ENCODE assay signal across 10 cellular contexts in genomic region chr11:79436911-79437273, GRCh38. TPM values are rescaled to one million over a fixed set of nuclear protein-coding genes. Genes with fewer than 3 reads are reported as not detected.
DNase-seq lines count a peak whose midpoint lies in the region; ATAC-seq, FAIRE-seq and TF ChIP-seq lines count a peak whose summit lies in the region.
"Had no signal": no experiment of that assay in that cellular context is flagged by ENCODE, and none has a peak within 500 bp of the region (broad histone marks: within the 10 kb centered on the region; RNA-seq: fewer than 3 reads in every experiment).

No MANE protein-coding gene starts in this region.

- H3K4me1 Mint-ChIP-seq in IgD-negative memory B cell: peaks cover 18 to 26% (median 23%) of the 10 kb centered on the region in 3 donors
- H3K4me1 Mint-ChIP-seq in effector memory CD8-positive, alpha-beta T cell (ENCODE audit: low read depth in 2 of 2): peaks cover 0 to 5% of the 10 kb centered on the region in 2 donors

- no peaks in the 10 kb centered on the region for H3K9me3 ChIP-seq in A673 (ENCODE audit: low read depth, low read length, poor library complexity, severe bottlenecking)
- H3K9me3 ChIP-seq in endothelial cell of umbilical vein (replicated peaks; ENCODE audit: control insufficient read depth, insufficient read depth, low read length): no peaks in the 10 kb centered on the region
- H3K9me3 ChIP-seq in neural cell (ENCODE audit: low read length): no peaks in the 10 kb centered on the region

- peaks cover 35% of the 10 kb centered on the region for H3K27me3 Mint-ChIP-seq in IgD-negative memory B cell
- peaks cover 39 to 59% of the 10 kb centered on the region in 2 donors for H3K27me3 Mint-ChIP-seq in effector memory CD8-positive, alpha-beta T cell

- H3K27ac Mint-ChIP-seq in IgD-negative memory B cell: peak overlapping the region; percentile 18 to 77 (median 77)
- H3K27ac Mint-ChIP-seq in effector memory CD8-positive, alpha-beta T cell: no peak overlapping the region
- H3K27ac Mint-ChIP-seq: naive thymus-derived CD8-positive, alpha-beta T cell had no signal

- peak overlapping the region; percentile 73 to 94 (median 84) for H3K4me3 Mint-ChIP-seq in IgD-negative memory B cell
- H3K4me3 Mint-ChIP-seq in effector memory CD8-positive, alpha-beta T cell: no peak overlapping the region

- no peak for TF ChIP-seq CTCF in A673 (conservative IDR thresholded peaks at IDR 0.05; ENCODE audit: low read depth, low read length)
- no peak for TF ChIP-seq CTCF in endothelial cell of umbilical vein (IDR thresholded peaks at IDR 0.05; ENCODE audit: extremely low read depth in 1 of 2, insufficient read depth in 1 of 2, low read depth in 1 of 2, low read length in 2 of 2)
- no peak for TF ChIP-seq CTCF in neural cell (IDR thresholded peaks at IDR 0.05; ENCODE audit: poor library complexity, severe bottlenecking)

- peak overlapping the region; percentile 35 for H3K4me3 ChIP-seq in A673 (ENCODE audit: low read depth, low read length, poor library complexity, severe bottlenecking)
- peak overlapping the region in 1 of 3 experiments; percentile 7 for H3K4me3 ChIP-seq in endothelial cell of umbilical vein (replicated peaks in 1 of 3; ENCODE audit: insufficient read depth in 1 of 3, low read depth in 1 of 3, low read length in 3 of 3)
- peak overlapping the region; percentile 82 for H3K4me3 ChIP-seq in neural cell (ENCODE audit: low read length)

- CTCF ChIA-PET in A673 (lab: Charles Lee) (no interaction called here), endothelial cell of umbilical vein (lab: Charles Lee) (no interaction called here)

- no peak for ATAC-seq in GM21390 (IDR thresholded peaks at IDR 0.05; ENCODE audit: unreplicated experiment)
- no peak for ATAC-seq in effector memory CD8-positive, alpha-beta T cell (replicated peaks)
- ATAC-seq: naive thymus-derived CD8-positive, alpha-beta T cell had no signal

- no peak for FAIRE-seq in endothelial cell of umbilical vein (lab: Jason Lieb, UNC)

- BruUV-seq in A673 (replicated peaks; lab: Mats Ljungman, UMichigan) (no TSS peak), endothelial cell of umbilical vein (replicated peaks; lab: Mats Ljungman, UMichigan) (no TSS peak)

- no peak for DNase-seq in A673 (ENCODE audit: low spot score)
- no peak for DNase-seq in endothelial cell of umbilical vein (ENCODE audit: low read depth, low spot score)
- no peak for DNase-seq in stimulated activated naive CD4-positive, alpha-beta T cell (lab: John Stamatoyannopoulos, UW)
- no peak for DNase-seq in effector memory CD8-positive, alpha-beta T cell
- DNase-seq in D341Med (ENCODE audit: low spot score): no peak
- DNase-seq: activated CD4-positive, CD25-positive, alpha-beta regulatory T cell treated with anti-CD3 and anti-CD28 coated beads, Interleukin-2, amount 50 U/mL, for 72 hours; naive thymus-derived CD8-positive, alpha-beta T cell had no signal

- dilution Hi-C loops in endothelial cell of umbilical vein (cut with MboI; ENCODE audit: extremely low pct_ligation_motif_present, low sequenced_read_pairs): no loop called here

- H3K4me2 ChIP-seq in endothelial cell of umbilical vein (ENCODE audit: insufficient read depth, low read length) (peak overlapping the region; percentile 29), neural cell (ENCODE audit: low read length) (peak overlapping the region; percentile 81)

- no peak for TF ChIP-seq POLR2A in endothelial cell of umbilical vein (IDR thresholded peaks at IDR 0.05; ENCODE audit: low read depth, low read length)

- H3K36me3 ChIP-seq in A673 (ENCODE audit: insufficient read depth, low read length, poor library complexity, severe bottlenecking) (no peaks in the 10 kb centered on the region), endothelial cell of umbilical vein (ENCODE audit: control insufficient read depth in 2 of 2, extremely low read depth in 1 of 2, insufficient read depth in 2 of 2, low read length in 2 of 2) (no peaks in the 10 kb centered on the region), neural cell (ENCODE audit: insufficient read depth, low read length) (no peaks in the 10 kb centered on the region)

- intact Hi-C loops in A673 (cut with micrococcal nuclease; ENCODE audit: unreplicated experiment): no loop called here
- intact Hi-C loops in endothelial cell of umbilical vein (cut with micrococcal nuclease): no loop called here

- peaks cover 6% of the 10 kb centered on the region for H3F3A ChIP-seq in neural cell (ENCODE audit: insufficient read depth, low read length, poor library complexity, severe bottlenecking)

- no peaks in the 10 kb centered on the region for H3K79me2 ChIP-seq in endothelial cell of umbilical vein (ENCODE audit: control insufficient read depth, insufficient read depth, low read length)
- H3K79me2 ChIP-seq in neural cell (replicated peaks; ENCODE audit: insufficient read depth, low read length): peaks cover 77% of the 10 kb centered on the region

- H2AFZ ChIP-seq in endothelial cell of umbilical vein (ENCODE audit: low read depth, low read length) (peak overlapping the region; percentile 29), neural cell (ENCODE audit: low read depth, low read length) (no peak overlapping the region)

- H3K27me3 ChIP-seq in A673 (replicated peaks; ENCODE audit: insufficient read depth, low read depth, low read length, poor library complexity) (peaks cover 91% of the 10 kb centered on the region), endothelial cell of umbilical vein (ENCODE audit: control insufficient read depth in 2 of 2, insufficient read depth in 2 of 2, low read length in 2 of 2) (peaks cover 49 to 61% of the 10 kb centered on the region in 2 experiments), neural cell (ENCODE audit: insufficient read depth, low read depth, low read length) (no peaks in the 10 kb centered on the region)

- H3K9me2 ChIP-seq in neural cell (ENCODE audit: insufficient read depth, low read length): no peaks in the 10 kb centered on the region

- no peaks in the 10 kb centered on the region for H3K36me3 Mint-ChIP-seq in IgD-negative memory B cell
- H3K36me3 Mint-ChIP-seq in effector memory CD8-positive, alpha-beta T cell (ENCODE audit: insufficient read depth): no peaks in the 10 kb centered on the region

- TF ChIP-seq EP300 in neural cell (conservative IDR thresholded peaks at IDR 0.05; ENCODE audit: poor library complexity, severe bottlenecking): no peak

- no peak overlapping the region for H3K27ac ChIP-seq in A673 (ENCODE audit: low read depth, low read length, poor library complexity, severe bottlenecking)
- no peak overlapping the region for H3K27ac ChIP-seq in endothelial cell of umbilical vein (ENCODE audit: insufficient read depth, low read depth, low read length)
- peak overlapping the region; percentile 90 for H3K27ac ChIP-seq in neural cell (ENCODE audit: low read length)

- POLR2A ChIA-PET in A673 (lab: Charles Lee; ENCODE audit: low non-redundant PET): no interaction called here
- POLR2A ChIA-PET in endothelial cell of umbilical vein (lab: Charles Lee): no interaction called here

- peaks cover 34% of the 10 kb centered on the region for H3K4me1 ChIP-seq in A673 (ENCODE audit: insufficient read depth, low read length, poor library complexity, severe bottlenecking)
- no peaks in the 10 kb centered on the region for H3K4me1 ChIP-seq in endothelial cell of umbilical vein (ENCODE audit: control insufficient read depth, extremely low read depth, insufficient read depth, low read length)

- no peaks in the 10 kb centered on the region for H3K9me1 ChIP-seq in endothelial cell of umbilical vein (replicated peaks; ENCODE audit: control insufficient read depth, extremely low read depth, insufficient read depth, low read length)

- H3K9ac ChIP-seq in endothelial cell of umbilical vein (replicated peaks; ENCODE audit: extremely low read depth, insufficient read depth, low read length): no peak overlapping the region
- peak overlapping the region; percentile 95 for H3K9ac ChIP-seq in neural cell (ENCODE audit: low read length)

- no peaks in the 10 kb centered on the region for H4K20me1 ChIP-seq in endothelial cell of umbilical vein (replicated peaks; ENCODE audit: control insufficient read depth, extremely low read depth, insufficient read depth, low read length)
- peaks cover 9% of the 10 kb centered on the region for H4K20me1 ChIP-seq in neural cell (ENCODE audit: insufficient read depth)

- peak; percentile 8 for TF ChIP-seq RAD21 in neural cell (conservative IDR thresholded peaks at IDR 0.05)

- no peaks in the 10 kb centered on the region for H3K9me3 Mint-ChIP-seq in IgD-negative memory B cell
- peaks cover 0 to 6% of the 10 kb centered on the region in 2 donors for H3K9me3 Mint-ChIP-seq in effector memory CD8-positive, alpha-beta T cell

TF ChIP-seq in endothelial cell of umbilical vein, 7 proteins besides CTCF, POLR2A, EP300 and RAD21:
- TF ChIP-seq FOS (IDR thresholded peaks at IDR 0.05; ENCODE audit: borderline replicate concordance, insufficient read depth, low read length) (no peak), EZH2 (IDR thresholded peaks at IDR 0.05; ENCODE audit: borderline replicate concordance, low read depth, low read length, severe bottlenecking) (no peak)

TF ChIP-seq in neural cell, 6 proteins besides CTCF, POLR2A, EP300 and RAD21 (continues in another document):
- TF ChIP-seq TAF1 (IDR thresholded peaks at IDR 0.05; ENCODE audit: low read depth): no peak
- no peak for TF ChIP-seq SMC3 (conservative IDR thresholded peaks at IDR 0.05; ENCODE audit: poor library complexity)
- TF ChIP-seq EZH2 (IDR thresholded peaks at IDR 0.05; ENCODE audit: borderline replicate concordance, insufficient read depth, low read length, poor library complexity, severe bottlenecking): no peak

RNA-seq across cellular contexts. Expression of gene TENM4, which starts 3.9 kb away (rescaled TPM):
- 0.11 and 0.68 TPM in 2 replicates for total RNA-seq in A673 (2021)
- polyA plus RNA-seq in IgD-negative memory B cell: not detected
- total RNA-seq in endothelial cell of umbilical vein: 0.27 TPM in 1 of 2 replicates, not detected in the other
- polyA plus RNA-seq in endothelial cell of umbilical vein: 0.02 and 0.06 TPM in 2 replicates
- polyA plus RNA-seq in endothelial cell of umbilical vein (2011; cell fraction: cytosol; rRNA removed): 0.04 and 0.13 TPM in 2 replicates
- polyA plus RNA-seq in endothelial cell of umbilical vein (2011; cell fraction: nucleus; rRNA removed): 0.16 and 0.22 TPM in 2 replicates
- polyA plus RNA-seq in endothelial cell of umbilical vein (2012): 0.27 and 0.33 TPM in 2 replicates
- 0.12 and 0.19 TPM in 2 replicates for polyA minus RNA-seq in endothelial cell of umbilical vein
- not detected for polyA minus RNA-seq in endothelial cell of umbilical vein (2011; cell fraction: cytosol; rRNA and poly(A)+ RNA removed)
- 0.10 and 1.3 TPM in 2 replicates for polyA minus RNA-seq in endothelial cell of umbilical vein (2011; cell fraction: nucleus; rRNA and poly(A)+ RNA removed)
- 16.8 and 24.8 TPM in 2 replicates for polyA plus RNA-seq in neural cell
- 153 and 170 TPM in 2 replicates for polyA minus RNA-seq in neural cell
- total RNA-seq: naive thymus-derived CD8-positive, alpha-beta T cell had no signal
- polyA plus RNA-seq: naive thymus-derived CD8-positive, alpha-beta T cell had no signal

Comparison
In these comparisons a context has a peak if more than half of its experiments do, and no peak if none do; other contexts are left out.
1. H3K27ac Mint-ChIP-seq: peak in IgD-negative memory B cell (3 of 3); none in effector memory CD8-positive, alpha-beta T cell (0 of 2).
2. H3K4me3 Mint-ChIP-seq: peak in IgD-negative memory B cell (4 of 4); none in effector memory CD8-positive, alpha-beta T cell (0 of 2).
3. RNA of gene TENM4, which starts 3.9 kb away (polyA plus RNA-seq): 16.8 to 24.8 TPM in neural cell; 0.02 to 0.33 TPM in endothelial cell of umbilical vein and not detected in IgD-negative memory B cell (single experiment); every median in the first group is over 10 times any median in the second.